ENCODE assay signal across 17 cellular contexts in genomic region chr9:89629096-89629976, GRCh38. TPM values are rescaled to one million over a fixed set of nuclear protein-coding genes. Genes with fewer than 3 reads are reported as not detected.
A peak's percentile ranks its signal among the peaks of the same experiment; 100 is the strongest.
DNase-seq lines count a peak whose midpoint lies in the region; ATAC-seq and TF ChIP-seq lines count a peak whose summit lies in the region.
"Had no signal": no experiment of that assay in that cellular context is flagged by ENCODE, and none has a peak within 500 bp of the region (broad histone marks: within the 10 kb centered on the region; RNA-seq: fewer than 3 reads in every experiment).

No MANE protein-coding gene starts in this region.

- no peak for TF ChIP-seq CTCF in osteoblast (IDR thresholded peaks at IDR 0.05; ENCODE audit: extremely low read depth, low read depth, low read length)
- TF ChIP-seq CTCF in CD4-positive, alpha-beta T cell (IDR thresholded peaks at IDR 0.05), result no peak

- peaks cover 1% of the 10 kb centered on the region for H3K27me3 Mint-ChIP-seq in activated CD4-positive, alpha-beta memory T cell treated with anti-CD3 and anti-CD28 coated beads for 36 hours
- H3K27me3 Mint-ChIP-seq in activated CD4-positive, alpha-beta memory T cell treated with anti-CD3 and anti-CD28 coated beads, Interleukin-2, amount 10 ng/mL, durations not matched to agents 7 days and 5 days, result peaks cover 16% of the 10 kb centered on the region
- H3K27me3 Mint-ChIP-seq in stimulated activated naive CD8-positive, alpha-beta T cell treated with anti-CD3 and anti-CD28 coated beads, Interleukin-15, amount 100 ng/mL, for 72 hours, result peaks cover 3% of the 10 kb centered on the region
- H3K27me3 Mint-ChIP-seq in CD4-positive, alpha-beta T cell, result no peaks in the 10 kb centered on the region
- H3K27me3 Mint-ChIP-seq: CD4-positive, CD25-positive, alpha-beta regulatory T cell had no signal

- ATAC-seq in stimulated activated naive CD8-positive, alpha-beta T cell treated with anti-CD3 and anti-CD28 coated beads, Interleukin-15, amount 100 ng/mL, for 72 hours, result peak; percentile 48
- ATAC-seq in stimulated activated naive CD8-positive, alpha-beta T cell treated with anti-CD3 and anti-CD28 coated beads, Interleukin-15, Interleukin-2, amounts not matched to agents 100 U/mL and 50 U/mL, for 24 hours, result no peak
- ATAC-seq in CD4-positive, alpha-beta T cell (ENCODE audit: poor library complexity), result no peak
- no peak for ATAC-seq in HG02885 (IDR thresholded peaks at IDR 0.05; ENCODE audit: poor library complexity, unreplicated experiment)

- H3K4me3 Mint-ChIP-seq in activated CD4-positive, alpha-beta memory T cell treated with anti-CD3 and anti-CD28 coated beads for 36 hours, result no peak overlapping the region
- no peak overlapping the region for H3K4me3 Mint-ChIP-seq in activated CD4-positive, alpha-beta memory T cell treated with anti-CD3 and anti-CD28 coated beads, Interleukin-2, amount 10 ng/mL, durations not matched to agents 7 days and 5 days
- H3K4me3 Mint-ChIP-seq in stimulated activated naive CD8-positive, alpha-beta T cell treated with anti-CD3 and anti-CD28 coated beads, Interleukin-15, amount 100 ng/mL, for 72 hours, result no peak overlapping the region
- H3K4me3 Mint-ChIP-seq in CD4-positive, alpha-beta T cell, result no peak overlapping the region
- H3K4me3 Mint-ChIP-seq: CD4-positive, CD25-positive, alpha-beta regulatory T cell had no signal

- no peaks in the 10 kb centered on the region for H3K27me3 ChIP-seq in osteoblast (ENCODE audit: insufficient read depth, low read length)
- H3K27me3 ChIP-seq in CD4-positive, alpha-beta T cell (ENCODE audit: control insufficient read depth, insufficient read depth, low read length), result no peaks in the 10 kb centered on the region

- peaks cover 6% of the 10 kb centered on the region for H3K4me1 Mint-ChIP-seq in activated CD4-positive, alpha-beta memory T cell treated with anti-CD3 and anti-CD28 coated beads for 36 hours (ENCODE audit: low read depth)
- peaks cover 12% of the 10 kb centered on the region for H3K4me1 Mint-ChIP-seq in activated CD4-positive, alpha-beta memory T cell treated with anti-CD3 and anti-CD28 coated beads, Interleukin-2, amount 10 ng/mL, durations not matched to agents 7 days and 5 days
- no peaks in the 10 kb centered on the region for H3K4me1 Mint-ChIP-seq in stimulated activated naive CD8-positive, alpha-beta T cell treated with anti-CD3 and anti-CD28 coated beads, Interleukin-15, amount 100 ng/mL, for 72 hours
- no peaks in the 10 kb centered on the region for H3K4me1 Mint-ChIP-seq in CD4-positive, alpha-beta T cell (ENCODE audit: low read depth)
- H3K4me1 Mint-ChIP-seq: CD4-positive, CD25-positive, alpha-beta regulatory T cell had no signal

- intact Hi-C loops in activated CD4-positive, alpha-beta memory T cell treated with anti-CD3 and anti-CD28 coated beads for 36 hours (cut with micrococcal nuclease), result no loop called here
- intact Hi-C loops in CD4-positive, alpha-beta T cell (cut with DNase I, micrococcal nuclease), result no loop called here

- CTCF ChIA-PET in activated CD4-positive, alpha-beta memory T cell treated with anti-CD3 and anti-CD28 coated beads for 36 hours (lab: Charles Lee), result interaction anchor here (1.4 to 2.8 kb wide), 2 partner anchors 26 to 36 kb away, joined by 3 to 11 read pairs; no protein-coding TSS in a partner anchor
- CTCF ChIA-PET in activated CD4-positive, alpha-beta memory T cell treated with anti-CD3 and anti-CD28 coated beads, Interleukin-2, amount 10 ng/mL, durations not matched to agents 7 days and 5 days (lab: Charles Lee), result interaction anchor here (1.4 kb wide), 1 partner anchor 26 kb away, joined by 4 read pairs; no protein-coding TSS in a partner anchor
- CTCF ChIA-PET in CD4-positive, alpha-beta T cell (lab: Charles Lee), result interaction anchor here (1.5 kb wide), 1 partner anchor 10 kb away, joined by 4 read pairs; no protein-coding TSS in a partner anchor

- no peaks in the 10 kb centered on the region for H3K36me3 ChIP-seq in osteoblast (ENCODE audit: insufficient read depth, low read length)
- H3K36me3 ChIP-seq: BLaER1 treated with 17β-estradiol and CSF1 and Interleukin-3, amounts not matched to agents 10 nM and 100 nM had no signal

- H3K27ac ChIP-seq in osteoblast (ENCODE audit: low read depth, low read length), result no peak overlapping the region
- no peak overlapping the region for H3K27ac ChIP-seq in CD4-positive, alpha-beta T cell (ENCODE audit: low read depth, low read length)
- H3K27ac ChIP-seq: BLaER1 treated with 17β-estradiol and CSF1 and Interleukin-3, amounts not matched to agents 10 nM and 100 nM; GM23248 had no signal

- H3K27ac Mint-ChIP-seq in activated CD4-positive, alpha-beta memory T cell treated with anti-CD3 and anti-CD28 coated beads for 36 hours, result no peak overlapping the region
- no peak overlapping the region for H3K27ac Mint-ChIP-seq in activated CD4-positive, alpha-beta memory T cell treated with anti-CD3 and anti-CD28 coated beads, Interleukin-2, amount 10 ng/mL, durations not matched to agents 7 days and 5 days
- no peak overlapping the region for H3K27ac Mint-ChIP-seq in stimulated activated naive CD8-positive, alpha-beta T cell treated with anti-CD3 and anti-CD28 coated beads, Interleukin-15, amount 100 ng/mL, for 72 hours
- H3K27ac Mint-ChIP-seq in CD4-positive, alpha-beta T cell, result no peak overlapping the region

- no peak overlapping the region for H3K4me2 ChIP-seq in osteoblast (ENCODE audit: insufficient read depth, low read length)
- H3K4me2 ChIP-seq: BLaER1 treated with 17β-estradiol and CSF1 and Interleukin-3, amounts not matched to agents 10 nM and 100 nM had no signal

- no peaks in the 10 kb centered on the region for H4K20me1 ChIP-seq in osteoblast (ENCODE audit: insufficient read depth, low read length)
- H4K20me1 ChIP-seq: BLaER1 treated with 17β-estradiol and CSF1 and Interleukin-3, amounts not matched to agents 10 nM and 100 nM had no signal

- no peaks in the 10 kb centered on the region for H3K9me3 Mint-ChIP-seq in activated CD4-positive, alpha-beta memory T cell treated with anti-CD3 and anti-CD28 coated beads for 36 hours
- no peaks in the 10 kb centered on the region for H3K9me3 Mint-ChIP-seq in activated CD4-positive, alpha-beta memory T cell treated with anti-CD3 and anti-CD28 coated beads, Interleukin-2, amount 10 ng/mL, durations not matched to agents 7 days and 5 days
- no peaks in the 10 kb centered on the region for H3K9me3 Mint-ChIP-seq in stimulated activated naive CD8-positive, alpha-beta T cell treated with anti-CD3 and anti-CD28 coated beads, Interleukin-15, amount 100 ng/mL, for 72 hours
- no peaks in the 10 kb centered on the region for H3K9me3 Mint-ChIP-seq in CD4-positive, alpha-beta T cell
- H3K9me3 Mint-ChIP-seq: CD4-positive, CD25-positive, alpha-beta regulatory T cell had no signal

- DNase-seq in activated CD4-positive, alpha-beta memory T cell treated with anti-CD3 and anti-CD28 coated beads for 36 hours, result peak; percentile 37
- no peak for DNase-seq in activated CD4-positive, alpha-beta memory T cell treated with anti-CD3 and anti-CD28 coated beads, Interleukin-2, amount 10 ng/mL, durations not matched to agents 7 days and 5 days
- peak in 1 of 2 donors; percentile 23 for DNase-seq in stimulated activated naive CD8-positive, alpha-beta T cell treated with anti-CD3 and anti-CD28 coated beads, Interleukin-15, amount 100 ng/mL, for 72 hours
- DNase-seq in stimulated activated naive CD8-positive, alpha-beta T cell treated with anti-CD3 and anti-CD28 coated beads, Interleukin-15, Interleukin-2, amounts not matched to agents 100 U/mL and 50 U/mL, for 24 hours, result no peak
- peak; percentile 15 for DNase-seq in osteoblast (ENCODE audit: insufficient read length, low spot score, missing footprints)
- no peak for DNase-seq in NCI-H2227 (lab: John Stamatoyannopoulos, UW; ENCODE audit: unreplicated experiment)
- DNase-seq in CD4-positive, alpha-beta T cell, result no peak
- DNase-seq: 8988T; AML-193; Calu3; CD4-positive, CD25-positive, alpha-beta regulatory T cell; DMS79; GM23248; H7 had no signal

- no peaks in the 10 kb centered on the region for H3K9me3 ChIP-seq in osteoblast (ENCODE audit: low read depth, low read length)
- H3K9me3 ChIP-seq in CD4-positive, alpha-beta T cell (ENCODE audit: control insufficient read depth, low read length), result no peaks in the 10 kb centered on the region
- H3K9me3 ChIP-seq: BLaER1 treated with 17β-estradiol and CSF1 and Interleukin-3, amounts not matched to agents 10 nM and 100 nM had no signal

- H2AFZ ChIP-seq in osteoblast (ENCODE audit: low read length), result no peak overlapping the region
- H2AFZ ChIP-seq: GM23248 had no signal

- H3K4me3 ChIP-seq in osteoblast (ENCODE audit: insufficient read depth, low read length), result no peak overlapping the region
- H3K4me3 ChIP-seq: BLaER1 treated with 17β-estradiol and CSF1 and Interleukin-3, amounts not matched to agents 10 nM and 100 nM; GM23248 had no signal

- POLR2A ChIA-PET in activated CD4-positive, alpha-beta memory T cell treated with anti-CD3 and anti-CD28 coated beads for 36 hours (lab: Charles Lee), result no interaction called here
- POLR2A ChIA-PET in activated CD4-positive, alpha-beta memory T cell treated with anti-CD3 and anti-CD28 coated beads, Interleukin-2, amount 10 ng/mL, durations not matched to agents 7 days and 5 days (lab: Charles Lee), result no interaction called here
- POLR2A ChIA-PET in CD4-positive, alpha-beta T cell (lab: Charles Lee), result no interaction called here

- H3K36me3 Mint-ChIP-seq in activated CD4-positive, alpha-beta memory T cell treated with anti-CD3 and anti-CD28 coated beads for 36 hours, result no peaks in the 10 kb centered on the region
- H3K36me3 Mint-ChIP-seq in activated CD4-positive, alpha-beta memory T cell treated with anti-CD3 and anti-CD28 coated beads, Interleukin-2, amount 10 ng/mL, durations not matched to agents 7 days and 5 days (ENCODE audit: low read depth), result no peaks in the 10 kb centered on the region
- H3K36me3 Mint-ChIP-seq in CD4-positive, alpha-beta T cell (ENCODE audit: low read depth), result no peaks in the 10 kb centered on the region
- H3K36me3 Mint-ChIP-seq: CD4-positive, CD25-positive, alpha-beta regulatory T cell had no signal

- H3K4me1 ChIP-seq in osteoblast (ENCODE audit: insufficient read depth, low read length), result no peaks in the 10 kb centered on the region

- no peaks in the 10 kb centered on the region for H3K79me2 ChIP-seq in osteoblast (ENCODE audit: insufficient read depth, low read length)

RNA-seq across cellular contexts. Expression of gene GADD45G, which starts 24.5 kb away (rescaled TPM):
- total RNA-seq in activated CD4-positive, alpha-beta memory T cell treated with anti-CD3 and anti-CD28 coated beads for 36 hours, result 1 to 10 TPM; 5.1 to 5.7 TPM
- 10 to 100 TPM; 40.0 to 40.4 TPM for total RNA-seq in activated CD4-positive, alpha-beta memory T cell treated with anti-CD3 and anti-CD28 coated beads, Interleukin-2, amount 10 ng/mL, durations not matched to agents 7 days and 5 days
- under 0.01 and 0.88 TPM in 2 replicates for total RNA-seq in osteoblast
- total RNA-seq in CD4-positive, alpha-beta T cell, result 10 to 100 TPM; 15.6 to 16.1 TPM
- total RNA-seq: G401 had no signal

Comparison
In these comparisons a context has a peak if more than half of its experiments do, and no peak if none do; other contexts are left out.
1. DNase-seq: peak in activated CD4-positive, alpha-beta memory T cell treated with anti-CD3 and anti-CD28 coated beads for 36 hours (single experiment) and osteoblast (single experiment); none in activated CD4-positive, alpha-beta memory T cell treated with anti-CD3 and anti-CD28 coated beads, Interleukin-2, amount 10 ng/mL, durations not matched to agents 7 days and 5 days (single experiment), stimulated activated naive CD8-positive, alpha-beta T cell treated with anti-CD3 and anti-CD28 coated beads, Interleukin-15, Interleukin-2, amounts not matched to agents 100 U/mL and 50 U/mL, for 24 hours (single experiment), NCI-H2227 (single experiment) and CD4-positive, alpha-beta T cell (0 of 10).